Comparison of ENCODE assay signal across 11 cellular contexts in genomic region chrX:22135171-22135711, GRCh38.
DNase-seq lines count a peak whose midpoint lies in the region; ATAC-seq and TF ChIP-seq lines count a peak whose summit lies in the region.
"Had no signal": no experiment of that assay in that cellular context is flagged by ENCODE, and none has a peak within 500 bp of the region (broad histone marks: within the 10 kb centered on the region; RNA-seq: fewer than 3 reads in every experiment).

No MANE protein-coding gene starts in this region.

- 43 to 51% methylated on average over 3 to 4 of the region's 4 CpGs for WGBS in lung, 2 donors

- H3K27me3 ChIP-seq in ACC112 (ENCODE audit: insufficient read depth, low read length) (no peaks in the 10 kb centered on the region), lung (ENCODE audit: control insufficient read depth, insufficient read depth) (no peaks in the 10 kb centered on the region)
- no peaks in the 10 kb centered on the region for H3K27me3 ChIP-seq in CD4-positive, alpha-beta memory T cell (ENCODE audit: insufficient read depth, low read length)

- intact Hi-C loops in CD4-positive, alpha-beta memory T cell (cut with micrococcal nuclease): no loop called here
- intact Hi-C loops in CD14-positive monocyte (cut with micrococcal nuclease): no loop called here

- H3K9me3 ChIP-seq in lung (ENCODE audit: control insufficient read depth in 2 of 2, insufficient read depth in 1 of 2, low read length in 1 of 2): no peaks in the 10 kb centered on the region
- no peaks in the 10 kb centered on the region for H3K9me3 ChIP-seq in CD4-positive, alpha-beta memory T cell (ENCODE audit: control insufficient read depth in 1 of 2, low read length in 2 of 2)

- peaks cover 0 to 4% (median 0%) of the 10 kb centered on the region in 8 donors for H3K9me3 Mint-ChIP-seq in CD4-positive, alpha-beta memory T cell
- H3K9me3 Mint-ChIP-seq in CD14-positive monocyte: peaks cover 0 to 1% (median 0%) of the 10 kb centered on the region in 7 donors
- H3K9me3 Mint-ChIP-seq: activated naive CD4-positive, alpha-beta T cell treated with anti-CD3 and anti-CD28 coated beads, Interleukin-2, amount 50 U/mL, for 72 hours; IgD-negative memory B cell; T-helper 1 cell treated with Interleukin-12 subunit alpha and Interleukin-12 subunit beta and Interleukin-4 antibody, amounts not matched to agents 30 μg/mL and 1 μg/mL, for 36 hours had no signal

- H3K27ac Mint-ChIP-seq in CD4-positive, alpha-beta memory T cell: no peak overlapping the region
- H3K27ac Mint-ChIP-seq in CD14-positive monocyte: no peak overlapping the region
- H3K27ac Mint-ChIP-seq: activated naive CD4-positive, alpha-beta T cell treated with anti-CD3 and anti-CD28 coated beads, Interleukin-2, amount 50 U/mL, for 72 hours; T-helper 1 cell treated with Interleukin-12 subunit alpha and Interleukin-12 subunit beta and Interleukin-4 antibody, amounts not matched to agents 30 μg/mL and 1 μg/mL, for 36 hours had no signal

- H3K4me1 ChIP-seq in ACC112 (ENCODE audit: control insufficient read depth, insufficient read depth, low read length, unreplicated experiment) (peaks cover 29% of the 10 kb centered on the region), lung (ENCODE audit: control insufficient read depth in 2 of 2, insufficient read depth in 2 of 2, low read length in 2 of 2) (no peaks in the 10 kb centered on the region)
- H3K4me1 ChIP-seq in CD4-positive, alpha-beta memory T cell (ENCODE audit: insufficient read depth, low read length): no peaks in the 10 kb centered on the region

- H3K4me3 ChIP-seq in ACC112 (ENCODE audit: low read depth, low read length) (peak overlapping the region; percentile 71), lung (no peak overlapping the region)
- no peak overlapping the region for H3K4me3 ChIP-seq in CD4-positive, alpha-beta memory T cell (ENCODE audit: low read length in 2 of 2)

- H3K36me3 ChIP-seq in ACC112 (ENCODE audit: insufficient read depth, low read length) (no peaks in the 10 kb centered on the region), lung (ENCODE audit: control insufficient read depth in 2 of 2, insufficient read depth in 2 of 2, low read length in 2 of 2) (no peaks in the 10 kb centered on the region)
- no peaks in the 10 kb centered on the region for H3K36me3 ChIP-seq in CD4-positive, alpha-beta memory T cell (ENCODE audit: insufficient read depth, low read length)

- H3K27ac ChIP-seq in ACC112 (ENCODE audit: low read depth, low read length) (peak overlapping the region; percentile 100), lung (ENCODE audit: low read depth in 1 of 2, low read length in 1 of 2) (peak overlapping the region; percentile 40 to 45)
- H3K27ac ChIP-seq in CD4-positive, alpha-beta memory T cell (ENCODE audit: low read depth, low read length): no peak overlapping the region

- DNase-seq in HT1080 (ENCODE audit: low read depth) (peak; percentile 65), brain pericyte (ENCODE audit: low read depth, low spot score) (peak; percentile 29), lung (ENCODE audit: low spot score) (no peak), T-helper 2 cell (no peak), CD14-positive monocyte (ENCODE audit: low spot score) (no peak)
- no peak for DNase-seq in CD4-positive, alpha-beta memory T cell

- no peaks in the 10 kb centered on the region for H3K36me3 Mint-ChIP-seq in CD4-positive, alpha-beta memory T cell
- no peaks in the 10 kb centered on the region for H3K36me3 Mint-ChIP-seq in CD14-positive monocyte
- H3K36me3 Mint-ChIP-seq: activated naive CD4-positive, alpha-beta T cell treated with anti-CD3 and anti-CD28 coated beads, Interleukin-2, amount 50 U/mL, for 72 hours; IgD-negative memory B cell had no signal

- H2AFZ ChIP-seq in ACC112 (ENCODE audit: low read length, unreplicated experiment): peak overlapping the region; percentile 73

- no peak for TF ChIP-seq CTCF in lung (IDR thresholded peaks at IDR 0.05; ENCODE audit: control extremely low read depth, extremely low read depth)
- no peak for TF ChIP-seq CTCF in CD14-positive monocyte (IDR thresholded peaks at IDR 0.05)

- H3K4me1 Mint-ChIP-seq in CD4-positive, alpha-beta memory T cell: peaks cover 4 to 13% (median 7%) of the 10 kb centered on the region in 4 donors
- H3K4me1 Mint-ChIP-seq in CD14-positive monocyte: no peaks in the 10 kb centered on the region

- H3K27me3 Mint-ChIP-seq in CD4-positive, alpha-beta memory T cell: no peaks in the 10 kb centered on the region
- peaks cover 1 to 7% (median 5%) of the 10 kb centered on the region in 3 donors for H3K27me3 Mint-ChIP-seq in CD14-positive monocyte (ENCODE audit: low read depth in 3 of 3)

- no peaks in the 10 kb centered on the region for H3K79me2 ChIP-seq in ACC112 (ENCODE audit: control insufficient read depth, insufficient read depth, low read length, unreplicated experiment)

- ATAC-seq in lung (ENCODE audit: insufficient read depth, low FRiP score) (no peak), HG02798 (IDR thresholded peaks at IDR 0.05; ENCODE audit: poor library complexity, unreplicated experiment) (no peak)

- CTCF ChIA-PET in CD4-positive, alpha-beta memory T cell (lab: Charles Lee; ENCODE audit: partially characterized antibody): interaction anchor here (0.9 to 3.2 kb wide), 13 partner anchors 9 to 1767 kb away, joined by 3 to 19 read pairs (median 4); no protein-coding TSS in a partner anchor

- H3K4me3 Mint-ChIP-seq in CD4-positive, alpha-beta memory T cell: peak overlapping the region in 1 of 8 donors; percentile 45
- H3K4me3 Mint-ChIP-seq in CD14-positive monocyte: no peak overlapping the region
- H3K4me3 Mint-ChIP-seq: T-helper 1 cell treated with Interleukin-12 subunit alpha and Interleukin-12 subunit beta and Interleukin-4 antibody, amounts not matched to agents 30 μg/mL and 1 μg/mL, for 36 hours had no signal

- POLR2A ChIA-PET in CD4-positive, alpha-beta memory T cell (lab: Charles Lee; ENCODE audit: partially characterized antibody): no interaction called here

Comparison
In these comparisons a context has a peak if more than half of its experiments do, and no peak if none do; other contexts are left out.
1. DNase-seq: peak in HT1080 (single experiment) and brain pericyte (single experiment); none in lung (single experiment), T-helper 2 cell (0 of 5), CD4-positive, alpha-beta memory T cell (0 of 5) and CD14-positive monocyte (single experiment).